In the genomic region with DNA sequence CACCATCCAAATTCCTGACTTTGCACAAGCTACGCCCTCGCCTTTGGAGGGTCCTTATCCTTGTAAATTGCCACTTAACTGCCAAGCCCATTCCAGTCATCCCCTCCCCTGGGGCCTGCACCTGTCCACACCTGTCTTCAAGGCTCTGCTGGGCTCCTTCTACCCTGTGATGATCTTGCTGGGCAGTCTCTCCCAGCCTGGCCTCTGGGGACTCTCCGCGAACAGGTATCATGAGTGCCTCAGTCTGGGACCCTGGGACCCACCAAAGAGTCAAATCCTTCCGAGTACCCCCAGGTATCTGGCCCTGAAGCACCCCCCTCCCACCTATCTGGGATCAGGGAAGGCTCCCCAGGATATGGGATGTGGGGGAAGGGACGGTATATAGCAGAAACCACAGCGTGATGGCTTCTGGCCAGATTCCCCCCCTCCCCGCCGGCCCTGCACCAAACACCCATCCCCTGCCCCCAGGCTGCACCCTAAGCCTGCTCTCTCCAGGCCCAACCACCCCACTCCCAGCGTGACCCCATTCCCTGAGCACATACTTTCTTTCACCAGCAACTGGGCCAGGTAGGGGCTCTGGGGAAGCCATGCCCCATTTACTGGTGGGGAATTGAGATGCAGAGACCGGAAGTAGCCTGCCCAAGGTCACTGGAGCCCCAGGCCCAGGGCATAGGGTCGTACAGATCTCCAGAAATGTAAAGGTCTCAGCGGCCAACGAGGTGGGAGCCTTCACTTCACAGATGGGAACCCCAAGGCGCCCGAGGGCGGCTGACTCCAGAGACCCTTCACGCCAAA, we compare ENCODE assay signal across 1 cellular context.
TF ChIP-seq lines count a peak whose summit lies in the region.

No MANE protein-coding gene starts in this region.

TF ChIP-seq in HCT116, 20 proteins besides CTCF, POLR2A, EP300 and RAD21 (continued from another document):
- TF ChIP-seq SP1 (IDR thresholded peaks at IDR 0.05; ENCODE audit: low read depth): no peak
- TF ChIP-seq, protein P1, sequence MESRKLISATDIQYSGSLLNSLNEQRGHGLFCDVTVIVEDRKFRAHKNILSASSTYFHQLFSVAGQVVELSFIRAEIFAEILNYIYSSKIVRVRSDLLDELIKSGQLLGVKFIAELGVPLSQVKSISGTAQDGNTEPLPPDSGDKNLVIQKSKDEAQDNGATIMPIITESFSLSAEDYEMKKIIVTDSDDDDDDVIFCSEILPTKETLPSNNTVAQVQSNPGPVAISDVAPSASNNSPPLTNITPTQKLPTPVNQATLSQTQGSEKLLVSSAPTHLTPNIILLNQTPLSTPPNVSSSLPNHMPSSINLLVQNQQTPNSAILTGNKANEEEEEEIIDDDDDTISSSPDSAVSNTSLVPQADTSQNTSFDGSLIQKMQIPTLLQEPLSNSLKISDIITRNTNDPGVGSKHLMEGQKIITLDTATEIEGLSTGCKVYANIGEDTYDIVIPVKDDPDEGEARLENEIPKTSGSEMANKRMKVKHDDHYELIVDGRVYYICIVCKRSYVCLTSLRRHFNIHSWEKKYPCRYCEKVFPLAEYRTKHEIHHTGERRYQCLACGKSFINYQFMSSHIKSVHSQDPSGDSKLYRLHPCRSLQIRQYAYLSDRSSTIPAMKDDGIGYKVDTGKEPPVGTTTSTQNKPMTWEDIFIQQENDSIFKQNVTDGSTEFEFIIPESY (IDR thresholded peaks at IDR 0.05; ENCODE audit: extremely low read depth, insufficient replicate concordance, low read length): no peak
- TF ChIP-seq, protein P2, sequence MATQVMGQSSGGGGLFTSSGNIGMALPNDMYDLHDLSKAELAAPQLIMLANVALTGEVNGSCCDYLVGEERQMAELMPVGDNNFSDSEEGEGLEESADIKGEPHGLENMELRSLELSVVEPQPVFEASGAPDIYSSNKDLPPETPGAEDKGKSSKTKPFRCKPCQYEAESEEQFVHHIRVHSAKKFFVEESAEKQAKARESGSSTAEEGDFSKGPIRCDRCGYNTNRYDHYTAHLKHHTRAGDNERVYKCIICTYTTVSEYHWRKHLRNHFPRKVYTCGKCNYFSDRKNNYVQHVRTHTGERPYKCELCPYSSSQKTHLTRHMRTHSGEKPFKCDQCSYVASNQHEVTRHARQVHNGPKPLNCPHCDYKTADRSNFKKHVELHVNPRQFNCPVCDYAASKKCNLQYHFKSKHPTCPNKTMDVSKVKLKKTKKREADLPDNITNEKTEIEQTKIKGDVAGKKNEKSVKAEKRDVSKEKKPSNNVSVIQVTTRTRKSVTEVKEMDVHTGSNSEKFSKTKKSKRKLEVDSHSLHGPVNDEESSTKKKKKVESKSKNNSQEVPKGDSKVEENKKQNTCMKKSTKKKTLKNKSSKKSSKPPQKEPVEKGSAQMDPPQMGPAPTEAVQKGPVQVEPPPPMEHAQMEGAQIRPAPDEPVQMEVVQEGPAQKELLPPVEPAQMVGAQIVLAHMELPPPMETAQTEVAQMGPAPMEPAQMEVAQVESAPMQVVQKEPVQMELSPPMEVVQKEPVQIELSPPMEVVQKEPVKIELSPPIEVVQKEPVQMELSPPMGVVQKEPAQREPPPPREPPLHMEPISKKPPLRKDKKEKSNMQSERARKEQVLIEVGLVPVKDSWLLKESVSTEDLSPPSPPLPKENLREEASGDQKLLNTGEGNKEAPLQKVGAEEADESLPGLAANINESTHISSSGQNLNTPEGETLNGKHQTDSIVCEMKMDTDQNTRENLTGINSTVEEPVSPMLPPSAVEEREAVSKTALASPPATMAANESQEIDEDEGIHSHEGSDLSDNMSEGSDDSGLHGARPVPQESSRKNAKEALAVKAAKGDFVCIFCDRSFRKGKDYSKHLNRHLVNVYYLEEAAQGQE (IDR thresholded peaks at IDR 0.05; ENCODE audit: low read depth): no peak
- TF ChIP-seq SIN3A (IDR thresholded peaks at IDR 0.05; ENCODE audit: low read depth): no peak
- no peak for TF ChIP-seq YY1 (IDR thresholded peaks at IDR 0.05; ENCODE audit: extremely low read depth, insufficient replicate concordance, low read depth, low read length)
TF ChIP-seq in HCT116: peak in this region for 0.
